In genomic region chrX:23380581-23380980, GRCh38 we compare ENCODE assay signal across 1 cellular context.
TF ChIP-seq lines count a peak whose summit lies in the region.

No MANE protein-coding gene starts in this region.

TF ChIP-seq in H1, 55 proteins besides CTCF, POLR2A, EP300 and RAD21 (continued from another document):
- TF ChIP-seq E2F6 (IDR thresholded peaks at IDR 0.05) (no peak), JUN (IDR thresholded peaks at IDR 0.05; ENCODE audit: low read depth, low read length) (no peak), HDAC2 (IDR thresholded peaks at IDR 0.05; ENCODE audit: borderline replicate concordance in 1 of 2, low read depth in 2 of 2, low read length in 2 of 2) (no peak), KDM1A (IDR thresholded peaks at IDR 0.05; ENCODE audit: borderline replicate concordance, low read length) (no peak), TAF7 (optimal IDR thresholded peaks at IDR 0.05; ENCODE audit: borderline replicate concordance, low read depth, low read length) (no peak), NANOG (IDR thresholded peaks at IDR 0.05; ENCODE audit: insufficient read depth, low read depth, low read length, poor library complexity, severe bottlenecking) (peak; percentile 56), CBX8 (IDR thresholded peaks at IDR 0.05; ENCODE audit: borderline replicate concordance, low read depth, low read length) (no peak), RFX5 (IDR thresholded peaks at IDR 0.05; ENCODE audit: borderline replicate concordance, low read depth, low read length) (no peak), ASH2L (IDR thresholded peaks at IDR 0.05; ENCODE audit: low read length) (no peak), BCL11A (IDR thresholded peaks at IDR 0.05; ENCODE audit: low read depth in 2 of 2, low read length in 2 of 2) (no peak), BRCA1 (IDR thresholded peaks at IDR 0.05; ENCODE audit: low read depth, low read length) (no peak), TCF12 (IDR thresholded peaks at IDR 0.05; ENCODE audit: low read depth, low read length) (0 out of 2 replicates have a peak, but pooled peaks have one; percentile 23), SIX5 (IDR thresholded peaks at IDR 0.05; ENCODE audit: low read depth, low read length) (no peak), MAFK (IDR thresholded peaks at IDR 0.05; ENCODE audit: low read depth, low read length) (no peak), KDM4A (IDR thresholded peaks at IDR 0.05; ENCODE audit: low read depth, low read length, severe bottlenecking) (no peak), SP2 (IDR thresholded peaks at IDR 0.05; ENCODE audit: low read length) (no peak), PHF8 (conservative IDR thresholded peaks at IDR 0.05; ENCODE audit: low read depth, low read length) (no peak), CBX5 (IDR thresholded peaks at IDR 0.05; ENCODE audit: low read depth, low read length) (no peak), CEBPB (IDR thresholded peaks at IDR 0.05; ENCODE audit: low read depth, low read length) (no peak), CREB1 (IDR thresholded peaks at IDR 0.05) (no peak)
- TF ChIP-seq, protein P1, sequence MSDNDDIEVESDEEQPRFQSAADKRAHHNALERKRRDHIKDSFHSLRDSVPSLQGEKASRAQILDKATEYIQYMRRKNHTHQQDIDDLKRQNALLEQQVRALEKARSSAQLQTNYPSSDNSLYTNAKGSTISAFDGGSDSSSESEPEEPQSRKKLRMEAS (IDR thresholded peaks at IDR 0.05), result no peak
